Comparison of ENCODE assay signal across 31 cellular contexts in the genomic region with DNA sequence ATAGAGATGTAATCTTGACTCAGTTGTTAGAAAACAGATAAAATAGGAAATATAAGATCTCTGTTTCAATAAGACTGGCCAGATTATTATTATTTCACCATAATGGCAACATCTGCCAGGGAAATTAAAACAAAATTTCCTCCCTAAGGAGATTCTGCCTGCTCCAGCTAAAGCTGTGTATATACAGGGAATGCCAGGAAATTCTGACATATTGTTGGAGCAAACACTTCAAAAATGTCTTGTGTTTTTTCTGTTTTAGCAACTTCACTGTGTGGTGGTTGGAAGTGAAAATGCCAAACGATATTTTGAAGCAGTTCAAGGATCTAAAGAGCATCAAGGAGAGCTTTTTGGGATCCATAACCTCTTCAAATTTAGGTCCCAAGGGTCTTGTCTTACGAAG.
"Had no signal": no experiment of that assay in that cellular context is flagged by ENCODE, and none has a peak within 500 bp of the region (broad histone marks: within the 10 kb centered on the region; RNA-seq: fewer than 3 reads in every experiment).

No MANE protein-coding gene starts in this region.

- H3K27me3 ChIP-seq: breast epithelium had no signal

- H3K4me3 ChIP-seq: breast epithelium, SK-N-MC had no signal

- H3K9me3 ChIP-seq: breast epithelium had no signal

- DNase-seq: activated B cell treated with CpG ODN at 0.5 μM for 24 hours; activated CD4-positive, alpha-beta memory T cell treated with anti-CD3 and anti-CD28 coated beads for 36 hours; activated CD4-positive, alpha-beta T cell treated with anti-CD3 and anti-CD28 coated beads for 1 hour; activated CD4-positive, alpha-beta T cell treated with anti-CD3 and anti-CD28 coated beads, Interleukin-2, amount 10 ng/mL, durations not matched to agents 24 days and 14 days; activated CD8-positive, alpha-beta memory T cell treated with anti-CD3 and anti-CD28 coated beads for 24 hours; activated gamma-delta T cell; activated naive CD4-positive, alpha-beta T cell treated with anti-CD3 and anti-CD28 coated beads, Interleukin-2, amount 50 U/mL, for 16 hours; activated naive CD8-positive, alpha-beta T cell treated with anti-CD3 and anti-CD28 coated beads, Interleukin-2, amount 10 ng/mL, durations not matched to agents 7 days and 5 days; activated T-cell treated with anti-CD3 and anti-CD28 coated beads, Interleukin-2, amount 50 U/mL, for 4 hours; aorta; Kasumi-1; KBM-7; NCI-H1105 treated with DMSO at 0.1 percent for 48 hours; NCI-H1436 treated with DMSO at 0.1 percent for 48 hours; NCI-H187; NCI-H2081; NCI-H2171; NCI-H2227 treated with DMSO at 0.1 percent for 48 hours; NCI-H446 treated with DMSO at 0.1 percent for 48 hours; NCI-H524 treated with DMSO at 0.1 percent for 48 hours; NCI-H774; NK-92 treated with Interleukin-12 subunit alpha and Interleukin-12 subunit beta, amount 100 ng/mL, for 24 hours; OCI-M1; RPMI8226; T-cell; T-helper 2 cell; T1000 had no signal

- ATAC-seq: activated T-cell treated with anti-CD3 and anti-CD28 coated beads, Interleukin-2, amount 50 U/mL, for 4 hours; Panc1; Right ventricle myocardium inferior; T-cell had no signal

- H3K27ac ChIP-seq: breast epithelium, SK-N-MC had no signal

- H3K4me1 ChIP-seq: breast epithelium had no signal
